In genomic region chr3:14428087-14429067, GRCh38 we compare ENCODE assay signal across 10 cellular contexts. TPM values are rescaled to one million over a fixed set of nuclear protein-coding genes. Genes with fewer than 3 reads are reported as not detected.
DNase-seq lines count a peak whose midpoint lies in the region; ATAC-seq and TF ChIP-seq lines count a peak whose summit lies in the region.
"Had no signal": no experiment of that assay in that cellular context is flagged by ENCODE, and none has a peak within 500 bp of the region (broad histone marks: within the 10 kb centered on the region; RNA-seq: fewer than 3 reads in every experiment).

No MANE protein-coding gene starts in this region.

- no peaks in the 10 kb centered on the region for H3K9me3 Mint-ChIP-seq in CD8-positive, alpha-beta T cell
- H3K9me3 Mint-ChIP-seq in activated naive CD4-positive, alpha-beta T cell treated with anti-CD3 and anti-CD28 coated beads for 36 hours = no peaks in the 10 kb centered on the region
- H3K9me3 Mint-ChIP-seq in naive thymus-derived CD8-positive, alpha-beta T cell = no peaks in the 10 kb centered on the region

- H2AFZ ChIP-seq in Karpas-422 (ENCODE audit: low read length) = no peak overlapping the region

- H3K27ac ChIP-seq in CD8-positive, alpha-beta T cell (ENCODE audit: low read depth, low read length) = peak overlapping the region; percentile 22
- peak overlapping the region; percentile 92 for H3K27ac ChIP-seq in Karpas-422 (ENCODE audit: low read length)
- H3K27ac ChIP-seq: epithelial cell of prostate had no signal

- no peaks in the 10 kb centered on the region for H3K27me3 ChIP-seq in CD8-positive, alpha-beta T cell (ENCODE audit: insufficient read depth, low read length)
- no peaks in the 10 kb centered on the region for H3K27me3 ChIP-seq in Karpas-422 (ENCODE audit: low read length)

- H3K27me3 Mint-ChIP-seq in CD8-positive, alpha-beta T cell (ENCODE audit: low read depth) = no peaks in the 10 kb centered on the region
- H3K27me3 Mint-ChIP-seq in activated naive CD4-positive, alpha-beta T cell treated with anti-CD3 and anti-CD28 coated beads for 36 hours (ENCODE audit: low read depth) = no peaks in the 10 kb centered on the region
- H3K27me3 Mint-ChIP-seq in naive thymus-derived CD8-positive, alpha-beta T cell = no peaks in the 10 kb centered on the region

- no peak for TF ChIP-seq CTCF in CD8-positive, alpha-beta T cell (IDR thresholded peaks at IDR 0.05)

- POLR2A ChIA-PET in CD8-positive, alpha-beta T cell (lab: Charles Lee) = interaction anchor here (6.7 kb wide), 1 partner anchor 25 kb away, joined by 81 read pairs; the partner anchor contains the start of gene SLC6A6
- POLR2A ChIA-PET in naive thymus-derived CD8-positive, alpha-beta T cell (lab: Charles Lee) = interaction anchor here (0.9 to 6.7 kb wide), 2 partner anchors 26 kb away, joined by 4 to 108 read pairs; partner anchors contain the start of gene SLC6A6

- no peak overlapping the region for H3K4me3 ChIP-seq in CD8-positive, alpha-beta T cell (ENCODE audit: low read depth, low read length)
- peak overlapping the region; percentile 55 for H3K4me3 ChIP-seq in Karpas-422 (ENCODE audit: low read length)

- no peak for DNase-seq in CD8-positive, alpha-beta T cell
- DNase-seq in Karpas-422 (peak; percentile 66), left lobe of liver (ENCODE audit: low spot score) (no peak), KBM-7 (no peak)
- peak; percentile 84 for DNase-seq in activated naive CD4-positive, alpha-beta T cell treated with anti-CD3 and anti-CD28 coated beads for 36 hours
- no peak for DNase-seq in naive thymus-derived CD8-positive, alpha-beta T cell
- DNase-seq: NCI-H526 treated with DMSO at 0.1 percent for 48 hours had no signal

- CTCF ChIA-PET in CD8-positive, alpha-beta T cell (lab: Charles Lee) = interaction anchor here (1.2 to 1.8 kb wide), 3 partner anchors 23 to 168 kb away, joined by 3 to 5 read pairs (median 5); no protein-coding TSS in a partner anchor
- CTCF ChIA-PET in activated naive CD4-positive, alpha-beta T cell treated with anti-CD3 and anti-CD28 coated beads for 36 hours (lab: Charles Lee) = interaction anchor here (5.3 kb wide), 1 partner anchor 25 kb away, joined by 34 read pairs; the partner anchor contains the start of gene SLC6A6

- peaks cover 73% of the 10 kb centered on the region for H3K79me2 ChIP-seq in Karpas-422 (ENCODE audit: low read length)

- H3K9ac ChIP-seq in Karpas-422 (ENCODE audit: low read length) = peak overlapping the region; percentile 71

- H3K4me3 Mint-ChIP-seq in CD8-positive, alpha-beta T cell = no peak overlapping the region
- no peak overlapping the region for H3K4me3 Mint-ChIP-seq in activated naive CD4-positive, alpha-beta T cell treated with anti-CD3 and anti-CD28 coated beads for 36 hours
- H3K4me3 Mint-ChIP-seq in naive thymus-derived CD8-positive, alpha-beta T cell = peak overlapping the region in 3 of 10 donors; percentile 2 to 29 (median 3)

- peaks cover 98% of the 10 kb centered on the region for H3K4me1 ChIP-seq in CD8-positive, alpha-beta T cell (ENCODE audit: insufficient read depth, low read length)
- peaks cover 100% of the 10 kb centered on the region for H3K4me1 ChIP-seq in Karpas-422 (ENCODE audit: low read length)

- H3K27ac Mint-ChIP-seq in CD8-positive, alpha-beta T cell = peak overlapping the region; percentile 99
- H3K27ac Mint-ChIP-seq in activated naive CD4-positive, alpha-beta T cell treated with anti-CD3 and anti-CD28 coated beads for 36 hours = peak overlapping the region; percentile 94
- H3K27ac Mint-ChIP-seq in naive thymus-derived CD8-positive, alpha-beta T cell = peak overlapping the region; percentile 90 to 99 (median 97)

- no peaks in the 10 kb centered on the region for H3K36me3 ChIP-seq in CD8-positive, alpha-beta T cell (ENCODE audit: insufficient read depth, low read length)
- H3K36me3 ChIP-seq in Karpas-422 (ENCODE audit: insufficient read depth, low read length) = no peaks in the 10 kb centered on the region

- H3K9me2 ChIP-seq in Karpas-422 (replicated peaks; ENCODE audit: insufficient read depth, low read length) = no peaks in the 10 kb centered on the region

- no peaks in the 10 kb centered on the region for H3K9me3 ChIP-seq in CD8-positive, alpha-beta T cell (ENCODE audit: low read length)
- H3K9me3 ChIP-seq in Karpas-422 (ENCODE audit: low read length) = no peaks in the 10 kb centered on the region

- H3K36me3 Mint-ChIP-seq in CD8-positive, alpha-beta T cell = no peaks in the 10 kb centered on the region
- peaks cover 4% of the 10 kb centered on the region for H3K36me3 Mint-ChIP-seq in activated naive CD4-positive, alpha-beta T cell treated with anti-CD3 and anti-CD28 coated beads for 36 hours (ENCODE audit: low read depth)
- no peaks in the 10 kb centered on the region for H3K36me3 Mint-ChIP-seq in naive thymus-derived CD8-positive, alpha-beta T cell

- peak overlapping the region; percentile 79 for H3K4me2 ChIP-seq in Karpas-422 (ENCODE audit: low read depth, low read length, poor library complexity, severe bottlenecking)

- H3K4me1 Mint-ChIP-seq in CD8-positive, alpha-beta T cell (ENCODE audit: low read depth) = peaks cover 98% of the 10 kb centered on the region
- peaks cover 96% of the 10 kb centered on the region for H3K4me1 Mint-ChIP-seq in activated naive CD4-positive, alpha-beta T cell treated with anti-CD3 and anti-CD28 coated beads for 36 hours (ENCODE audit: low read depth)
- peaks cover 57 to 100% (median 98%) of the 10 kb centered on the region in 4 donors for H3K4me1 Mint-ChIP-seq in naive thymus-derived CD8-positive, alpha-beta T cell

- intact Hi-C loops in CD8-positive, alpha-beta T cell (cut with DNase I, micrococcal nuclease) = loop anchor here in 1 of 2 experiments (10.0 kb wide), 1 partner anchor 944 kb away; the partner anchor contains the start of gene HDAC11
- intact Hi-C loops in activated naive CD4-positive, alpha-beta T cell treated with anti-CD3 and anti-CD28 coated beads for 36 hours (cut with micrococcal nuclease) = loop anchor here (1.0 kb wide), 1 partner anchor 250 kb away; the partner anchor contains the start of genes LSM3 and XPC

- in situ Hi-C loops in KBM-7 (cut with MboI; ENCODE audit: low pct_unique_long_range_greater_than_20kb, low sequenced_read_pairs) = no loop called here

- no peak for ATAC-seq in CD8-positive, alpha-beta T cell
- ATAC-seq in naive thymus-derived CD8-positive, alpha-beta T cell = no peak
- ATAC-seq in HG02852 (IDR thresholded peaks at IDR 0.05; ENCODE audit: unreplicated experiment) (no peak), GM19467 (IDR thresholded peaks at IDR 0.05; ENCODE audit: unreplicated experiment) (no peak), left lobe of liver (no peak)

- H4K20me1 ChIP-seq in Karpas-422 (ENCODE audit: insufficient read depth, low read depth, low read length) = 0 out of 2 replicates have a peak, but pooled peaks cover 7% of the 10 kb centered on the region

RNA-seq across cellular contexts. Expression of gene SLC6A6, which starts 26.0 kb away (rescaled TPM):
- 10 to 100 TPM; 25.8 to 30.9 TPM for total RNA-seq in CD8-positive, alpha-beta T cell
- 25.3 and 30.2 TPM in 2 replicates for total RNA-seq in Karpas-422 (2014; rRNA removed; shearing (Covaris generic); ENCODE audit: low replicate concordance)
- total RNA-seq in activated naive CD4-positive, alpha-beta T cell treated with anti-CD3 and anti-CD28 coated beads for 36 hours = 10 to 100 TPM; 32.2 to 36.9 TPM
- total RNA-seq in naive thymus-derived CD8-positive, alpha-beta T cell = 10 to 100 TPM; 43.1 to 43.7 TPM
- polyA plus RNA-seq in naive thymus-derived CD8-positive, alpha-beta T cell = 1 to 10 TPM; 2.1 to 5.0 (median 3.0) TPM
- 3.2 TPM for total RNA-seq in left lobe of liver

Comparison
In these comparisons a context has a peak if more than half of its experiments do, and no peak if none do; other contexts are left out.
1. DNase-seq: peak in Karpas-422 (single experiment) and activated naive CD4-positive, alpha-beta T cell treated with anti-CD3 and anti-CD28 coated beads for 36 hours (single experiment); none in CD8-positive, alpha-beta T cell (0 of 7), naive thymus-derived CD8-positive, alpha-beta T cell (0 of 10), left lobe of liver (single experiment) and KBM-7 (single experiment).
2. Peak in every context shown above with its lines, with median percentiles within 50 percentile points of each other: H3K27ac Mint-ChIP-seq.